In the genomic region with DNA sequence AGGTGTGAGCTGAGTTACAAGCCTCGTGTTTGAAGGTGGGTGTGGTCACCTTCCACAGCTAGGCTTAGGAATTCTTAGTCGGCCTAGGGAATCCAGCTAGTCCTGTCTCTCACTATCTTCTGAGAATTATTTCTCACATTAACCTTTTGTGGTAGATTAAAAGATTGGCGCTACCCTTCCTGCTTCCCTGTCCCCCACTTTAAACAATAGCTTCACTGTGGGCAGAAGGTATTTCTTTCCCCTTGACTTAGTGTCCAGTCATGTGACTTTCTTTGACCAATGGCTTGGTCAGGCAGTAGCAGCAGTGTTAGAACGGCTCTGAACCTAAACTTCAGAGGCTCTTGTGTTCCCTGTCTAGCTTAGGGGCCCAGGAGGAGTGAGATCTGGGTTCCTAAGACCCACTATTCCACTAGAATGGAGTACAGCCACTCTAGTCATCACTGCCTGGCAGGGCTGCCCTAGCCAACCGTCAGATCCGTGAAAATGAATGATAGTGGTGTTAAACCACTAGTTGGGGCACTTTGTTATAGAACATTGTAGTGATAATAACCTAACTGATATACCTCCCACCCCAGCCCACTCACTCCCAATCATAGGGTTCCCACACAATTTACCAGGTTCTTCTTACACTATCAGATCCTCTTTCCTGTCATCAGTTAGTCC, we compare ENCODE assay signal across 10 cellular contexts. TPM values are rescaled to one million over a fixed set of nuclear protein-coding genes. Genes with fewer than 3 reads are reported as not detected.
DNase-seq lines count a peak whose midpoint lies in the region; ATAC-seq and TF ChIP-seq lines count a peak whose summit lies in the region.
"Had no signal": no experiment of that assay in that cellular context is flagged by ENCODE, and none has a peak within 500 bp of the region (broad histone marks: within the 10 kb centered on the region; RNA-seq: fewer than 3 reads in every experiment).

No MANE protein-coding gene starts in this region.

- H3K56ac ChIP-seq in H9 (ENCODE audit: insufficient read length, low read depth, low read length), result no peak overlapping the region

- H3K9me3 Mint-ChIP-seq in naive B cell (no peaks in the 10 kb centered on the region), H9 (no peaks in the 10 kb centered on the region; a peak in 1 of 5 replicates)

- ATAC-seq in GM18870 (IDR thresholded peaks at IDR 0.05; ENCODE audit: unreplicated experiment), result peak; percentile 19
- peak; percentile 20 for ATAC-seq in HG02870 (IDR thresholded peaks at IDR 0.05; ENCODE audit: unreplicated experiment)
- peak; percentile 30 to 33 for ATAC-seq in naive B cell (ENCODE audit: low read depth in 2 of 2)
- ATAC-seq in HG02623 (IDR thresholded peaks at IDR 0.05; ENCODE audit: unreplicated experiment), result no peak

- no peaks in the 10 kb centered on the region for H3K23me2 ChIP-seq in H9 (ENCODE audit: insufficient read length, low read depth, low read length, poor library complexity, severe bottlenecking)

- DNase-seq in naive B cell (no peak), ACHN (no peak), H9 (no peak), NCI-H146 treated with DMSO at 0.1 percent for 48 hours (lab: John Stamatoyannopoulos, UW; ENCODE audit: unreplicated experiment) (no peak)

- H4K8ac ChIP-seq in H9 (replicated peaks; ENCODE audit: insufficient read length, low read depth, low read length), result no peak overlapping the region

- H3K23ac ChIP-seq in H9 (ENCODE audit: insufficient read length, low read depth, low read length), result no peak overlapping the region

- H3K4ac ChIP-seq in H9 (ENCODE audit: low read depth, low read length), result no peak overlapping the region

- H3K9me2 ChIP-seq in SU-DHL-6 (replicated peaks; ENCODE audit: insufficient read depth, low read length), result no peaks in the 10 kb centered on the region

- H2BK12ac ChIP-seq in H9 (ENCODE audit: insufficient read length, low read depth, low read length), result no peak overlapping the region

- no peak overlapping the region for H4K5ac ChIP-seq in H9 (ENCODE audit: insufficient read length, low read depth, low read length)

- no peak overlapping the region for H3K14ac ChIP-seq in H9 (ENCODE audit: insufficient read depth, low read length)

- H3K27me3 Mint-ChIP-seq in naive B cell, result peaks cover 0 to 12% (median 9%) of the 10 kb centered on the region in 3 donors
- peaks cover 26% of the 10 kb centered on the region for H3K27me3 Mint-ChIP-seq in H9 (ENCODE audit: low read depth)

- H3K79me2 ChIP-seq in SU-DHL-6 (ENCODE audit: insufficient read depth, low read length) (no peaks in the 10 kb centered on the region), H9 (ENCODE audit: insufficient read depth, low read length) (no peaks in the 10 kb centered on the region)

- no peak overlapping the region for H4K91ac ChIP-seq in H9 (ENCODE audit: insufficient read length, low read depth, low read length)

- no CpG with 5 or more reads among the region's 6 CpGs for WGBS in H9 (ENCODE audit: extremely low coverage, insufficient read length, low lambda C conversion rate)

- no peak overlapping the region for H3K18ac ChIP-seq in H9 (ENCODE audit: insufficient read length, low read depth, low read length)

- no peaks in the 10 kb centered on the region for H3F3A ChIP-seq in SU-DHL-6 (ENCODE audit: insufficient read depth)

- H2BK120ac ChIP-seq in H9 (ENCODE audit: low read depth, low read length, poor library complexity, severe bottlenecking), result no peak overlapping the region

- no peak overlapping the region for H2AK5ac ChIP-seq in H9 (ENCODE audit: insufficient read length, low read length)

- no peaks in the 10 kb centered on the region for H3K4me1 ChIP-seq in H9 (ENCODE audit: insufficient read depth, low read length)

- H2BK5ac ChIP-seq in H9 (ENCODE audit: insufficient read length, low read length), result no peak overlapping the region

- no peak overlapping the region for H3K4me3 ChIP-seq in SU-DHL-6 (ENCODE audit: insufficient read depth, low read length, poor library complexity, severe bottlenecking)
- H3K4me3 ChIP-seq: heart left ventricle had no signal

- H2AFZ ChIP-seq in SU-DHL-6 (ENCODE audit: low read depth, low read length, severe bottlenecking) (peak overlapping the region; percentile 57), H9 (ENCODE audit: low read length) (no peak overlapping the region)

- no peak for TF ChIP-seq CTCF in SU-DHL-6 (IDR thresholded peaks at IDR 0.05; ENCODE audit: insufficient read depth, low read length, poor library complexity, severe bottlenecking)
- TF ChIP-seq CTCF in H9 (conservative IDR thresholded peaks at IDR 0.05), result no peak

- no peak overlapping the region for H3K27ac ChIP-seq in SU-DHL-6 (ENCODE audit: low read depth, low read length)
- no peak overlapping the region for H3K27ac ChIP-seq in H9 (ENCODE audit: insufficient read length, low read depth, low read length)
- H3K27ac ChIP-seq: heart left ventricle, VCaP had no signal

- H3K4me2 ChIP-seq in SU-DHL-6 (ENCODE audit: low read depth, low read length, poor library complexity, severe bottlenecking) (peak overlapping the region; percentile 8), H9 (ENCODE audit: insufficient read depth, insufficient read length, low read length) (no peak overlapping the region)

- H3K27me3 ChIP-seq in SU-DHL-6 (ENCODE audit: low read length) (no peaks in the 10 kb centered on the region), H9 (ENCODE audit: insufficient read depth, low read length) (no peaks in the 10 kb centered on the region)

- no peaks in the 10 kb centered on the region for H3K36me3 ChIP-seq in SU-DHL-6 (ENCODE audit: low read length)
- H3K36me3 ChIP-seq: heart left ventricle had no signal

- no peaks in the 10 kb centered on the region for H3K36me3 Mint-ChIP-seq in naive B cell
- H3K36me3 Mint-ChIP-seq in H9 (ENCODE audit: insufficient read depth in 1 of 3, low read depth in 3 of 3), result no peaks in the 10 kb centered on the region

- H3K4me3 Mint-ChIP-seq in naive B cell, result peak overlapping the region in 1 of 8 donors; percentile 57
- H3K4me3 Mint-ChIP-seq in H9, result no peak overlapping the region

- H3K9me3 ChIP-seq in SU-DHL-6 (ENCODE audit: insufficient read depth, low read length) (no peaks in the 10 kb centered on the region), H9 (ENCODE audit: control insufficient read depth, low read depth, low read length) (no peaks in the 10 kb centered on the region)
- H3K9me3 ChIP-seq: heart left ventricle had no signal

- in situ Hi-C loops in ACHN (cut with HindIII; ENCODE audit: low pct_ligation_motif_present, low pct_unique_long_range_greater_than_20kb, low sequenced_read_pairs), result no loop called here

- H3T11ph ChIP-seq in H9 (ENCODE audit: low read length), result no peak overlapping the region

- no peaks in the 10 kb centered on the region for H4K20me1 ChIP-seq in SU-DHL-6 (ENCODE audit: low read depth, low read length)
- H4K20me1 ChIP-seq in H9 (ENCODE audit: control insufficient read depth, insufficient read depth, insufficient read length), result no peaks in the 10 kb centered on the region

- H3K4me1 Mint-ChIP-seq in naive B cell (peaks cover 6 to 13% (median 6%) of the 10 kb centered on the region in 3 donors), H9 (peaks cover 5 to 6% of the 10 kb centered on the region in 2 experiments)

- H3K9ac ChIP-seq in SU-DHL-6 (ENCODE audit: low read length), result peak overlapping the region; percentile 17; the same call in 1 of the 2 replicates
- H3K9ac ChIP-seq in H9 (ENCODE audit: extremely low read depth, insufficient read length, low read length), result no peak overlapping the region

- H3K27ac Mint-ChIP-seq in naive B cell (no peak overlapping the region), H9 (no peak overlapping the region)

- H2BK15ac ChIP-seq in H9 (ENCODE audit: low read depth, low read length), result no peak overlapping the region

- H2BK20ac ChIP-seq in H9 (ENCODE audit: low read depth, low read length, poor library complexity, severe bottlenecking), result no peak overlapping the region

- H3K79me1 ChIP-seq in H9 (ENCODE audit: insufficient read depth, low read depth, low read length, poor library complexity, severe bottlenecking), result no peaks in the 10 kb centered on the region

RNA-seq across cellular contexts. Expression of gene C1orf141, which starts 13.9 kb away (rescaled TPM):
- not detected for polyA plus RNA-seq in naive B cell (ENCODE audit: low read depth in 6 of 6)
- total RNA-seq in H9 (2021), result not detected in 2 replicates
- total RNA-seq: heart left ventricle had no signal
- polyA plus RNA-seq: heart left ventricle had no signal

RNA-seq across cellular contexts. Expression of gene IL23R, which starts 17.6 kb away (rescaled TPM):
- polyA plus RNA-seq in naive B cell (ENCODE audit: low read depth in 6 of 6), result not detected
- total RNA-seq in H9 (2021), result not detected in 2 replicates
- total RNA-seq: heart left ventricle had no signal
- polyA plus RNA-seq: heart left ventricle had no signal
